In the genomic region with DNA sequence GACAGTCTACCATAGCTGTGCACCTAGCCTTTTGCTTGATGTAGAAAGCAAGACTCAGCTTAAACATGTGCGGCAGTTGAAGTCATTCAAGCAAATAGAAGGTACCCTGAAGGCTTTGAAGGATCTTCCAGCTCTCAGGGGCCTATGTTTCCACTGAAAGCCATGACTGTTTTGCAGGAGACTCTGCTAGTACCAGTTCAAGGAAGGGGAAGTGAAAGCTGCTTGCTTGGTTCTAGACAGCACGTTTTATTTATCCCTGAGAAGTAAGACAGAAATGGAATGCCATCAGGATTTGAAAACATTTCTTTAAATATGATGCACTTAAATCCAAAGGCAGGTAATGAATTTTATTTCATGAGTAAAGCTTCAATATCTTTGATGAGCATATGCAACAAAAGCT, we compare ENCODE assay signal across 16 cellular contexts.
DNase-seq lines count a peak whose midpoint lies in the region; ATAC-seq and TF ChIP-seq lines count a peak whose summit lies in the region.
"Had no signal": no experiment of that assay in that cellular context is flagged by ENCODE, and none has a peak within 500 bp of the region (broad histone marks: within the 10 kb centered on the region; RNA-seq: fewer than 3 reads in every experiment).

No MANE protein-coding gene starts in this region.

- intact Hi-C loops in A673 (cut with micrococcal nuclease; ENCODE audit: unreplicated experiment), result loop anchor here (5.0 kb wide), 1 partner anchor 92 kb away; no protein-coding TSS in a partner anchor

- H4K20me1 ChIP-seq in SU-DHL-6 (ENCODE audit: low read depth, low read length), result no peaks in the 10 kb centered on the region

- no peaks in the 10 kb centered on the region for H3K27me3 ChIP-seq in SU-DHL-6 (ENCODE audit: low read length)
- no peaks in the 10 kb centered on the region for H3K27me3 ChIP-seq in A673 (replicated peaks; ENCODE audit: insufficient read depth, low read depth, low read length, poor library complexity)
- H3K27me3 ChIP-seq in SJCRH30, result no peaks in the 10 kb centered on the region

- DNase-seq in DMS79 treated with DMSO at 0.1 percent for 48 hours (lab: John Stamatoyannopoulos, UW), result no peak
- no peak for DNase-seq in A673 (ENCODE audit: low spot score)
- DNase-seq in NCI-H446 treated with DMSO at 0.1 percent for 48 hours (lab: John Stamatoyannopoulos, UW), result no peak
- no peak for DNase-seq in SJCRH30
- DNase-seq: activated CD4-positive, alpha-beta T cell treated with anti-CD3 and anti-CD28 coated beads, Interleukin-2, amount 50 U/mL, for 4 hours; activated naive CD4-positive, alpha-beta T cell treated with anti-CD3 and anti-CD28 coated beads, Interleukin-2, amount 10 ng/mL, durations not matched to agents 7 days and 5 days; CD4-positive, alpha-beta memory T cell; central memory CD4-positive, alpha-beta T cell; H7; T-cell had no signal

- H3F3A ChIP-seq in SU-DHL-6 (ENCODE audit: insufficient read depth), result peaks cover 3% of the 10 kb centered on the region; the same call in 1 of the 2 replicates

- no TSS peak for BruUV-seq in A673 (replicated peaks; lab: Mats Ljungman, UMichigan)

- TF ChIP-seq CTCF in SU-DHL-6 (IDR thresholded peaks at IDR 0.05; ENCODE audit: insufficient read depth, low read length, poor library complexity, severe bottlenecking) (no peak), A673 (conservative IDR thresholded peaks at IDR 0.05; ENCODE audit: low read depth, low read length) (no peak)

- CTCF ChIA-PET in A673 (lab: Charles Lee), result no interaction called here

- H3K27ac ChIP-seq in SU-DHL-6 (ENCODE audit: low read depth, low read length) (peak overlapping the region; percentile 86), A673 (ENCODE audit: low read depth, low read length, poor library complexity, severe bottlenecking) (no peak overlapping the region), SJCRH30 (no peak overlapping the region)
- H3K27ac ChIP-seq: epithelial cell of prostate had no signal

- H3K4me3 ChIP-seq in SU-DHL-6 (ENCODE audit: insufficient read depth, low read length, poor library complexity, severe bottlenecking) (no peak overlapping the region), A673 (ENCODE audit: low read depth, low read length, poor library complexity, severe bottlenecking) (no peak overlapping the region), SJCRH30 (no peak overlapping the region)
- H3K4me3 ChIP-seq: lung had no signal

- H3K9me2 ChIP-seq in SU-DHL-6 (replicated peaks; ENCODE audit: insufficient read depth, low read length), result no peaks in the 10 kb centered on the region

- H3K4me2 ChIP-seq in SU-DHL-6 (ENCODE audit: low read depth, low read length, poor library complexity, severe bottlenecking), result no peak overlapping the region

- H3K9me3 ChIP-seq in SU-DHL-6 (ENCODE audit: insufficient read depth, low read length), result no peaks in the 10 kb centered on the region
- H3K9me3 ChIP-seq in A673 (ENCODE audit: low read depth, low read length, poor library complexity, severe bottlenecking), result no peaks in the 10 kb centered on the region
- H3K9me3 ChIP-seq in SJCRH30 (replicated peaks), result no peaks in the 10 kb centered on the region

- no peaks in the 10 kb centered on the region for H3K36me3 ChIP-seq in SU-DHL-6 (ENCODE audit: low read length)
- H3K36me3 ChIP-seq in A673 (ENCODE audit: insufficient read depth, low read length, poor library complexity, severe bottlenecking), result no peaks in the 10 kb centered on the region
- no peaks in the 10 kb centered on the region for H3K36me3 ChIP-seq in SJCRH30

- peaks cover 16% of the 10 kb centered on the region for H3K4me1 ChIP-seq in A673 (ENCODE audit: insufficient read depth, low read length, poor library complexity, severe bottlenecking)
- H3K4me1 ChIP-seq in SJCRH30, result no peaks in the 10 kb centered on the region

- H3K9ac ChIP-seq in SU-DHL-6 (ENCODE audit: low read length), result no peak overlapping the region

- H2AFZ ChIP-seq in SU-DHL-6 (ENCODE audit: low read depth, low read length, severe bottlenecking), result no peak overlapping the region

- peak; percentile 34 for ATAC-seq in GM18519 (IDR thresholded peaks at IDR 0.05; ENCODE audit: low FRiP score, unreplicated experiment)
- ATAC-seq in GM21515 (IDR thresholded peaks at IDR 0.05; ENCODE audit: unreplicated experiment), result peak; percentile 45
- ATAC-seq in HG03139 (IDR thresholded peaks at IDR 0.05; ENCODE audit: unreplicated experiment), result peak; percentile 42

- POLR2A ChIA-PET in A673 (lab: Charles Lee; ENCODE audit: low non-redundant PET), result no interaction called here

- H3K79me2 ChIP-seq in SU-DHL-6 (ENCODE audit: insufficient read depth, low read length), result no peaks in the 10 kb centered on the region
